ENCODE assay signal across 19 cellular contexts in the genomic region with DNA sequence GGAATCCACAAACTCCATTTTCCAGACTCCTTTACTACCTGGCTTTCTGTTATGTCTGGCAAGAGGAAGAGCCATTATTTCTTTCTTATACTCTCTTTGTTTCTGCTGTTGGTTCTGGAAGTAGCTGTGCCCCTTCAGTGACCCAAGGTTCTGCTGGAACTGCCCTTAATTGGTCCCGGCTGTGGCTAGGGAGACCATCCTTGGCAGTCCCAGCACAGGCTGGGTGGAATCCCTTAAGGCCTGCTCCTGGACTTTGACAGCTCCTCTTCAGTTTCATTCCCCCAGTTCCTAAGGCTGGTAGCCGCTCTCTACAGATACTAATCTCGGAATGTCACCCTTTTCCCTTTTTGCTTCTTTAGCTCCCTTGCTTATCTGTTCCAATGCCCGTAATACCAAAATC.
DNase-seq lines count a peak whose midpoint lies in the region; ATAC-seq, FAIRE-seq and TF ChIP-seq lines count a peak whose summit lies in the region.
"Had no signal": no experiment of that assay in that cellular context is flagged by ENCODE, and none has a peak within 500 bp of the region (broad histone marks: within the 10 kb centered on the region; RNA-seq: fewer than 3 reads in every experiment).

No MANE protein-coding gene starts in this region.

- WGBS in esophagus muscularis mucosa = 82% methylated on average over 4 of the region's 4 CpGs

- no peaks in the 10 kb centered on the region for H3K36me3 Mint-ChIP-seq in mesothelial cell of epicardium
- H3K36me3 Mint-ChIP-seq: CD4-positive, alpha-beta memory T cell had no signal

- FAIRE-seq in RCC 7860 (lab: Jason Lieb, UNC) = no peak
- FAIRE-seq: GM18507, H54 had no signal

- no peak for ATAC-seq in GM21529 (IDR thresholded peaks at IDR 0.05; ENCODE audit: unreplicated experiment)

- no peaks in the 10 kb centered on the region for H3K27me3 ChIP-seq in esophagus muscularis mucosa

- TF ChIP-seq CTCF in esophagus muscularis mucosa (IDR thresholded peaks at IDR 0.05) = no peak
- TF ChIP-seq CTCF in mesothelial cell of epicardium (IDR thresholded peaks at IDR 0.05; ENCODE audit: unreplicated experiment) = no peak

- no peak overlapping the region for H3K27ac ChIP-seq in esophagus muscularis mucosa (replicated peaks in 1 of 4)

- no peaks in the 10 kb centered on the region for H3K4me1 ChIP-seq in esophagus muscularis mucosa
- H3K4me1 ChIP-seq: HAP-1 had no signal

- H3K27ac Mint-ChIP-seq in mesothelial cell of epicardium = peak overlapping the region; percentile 45
- H3K27ac Mint-ChIP-seq: HFFc6 had no signal

- TF ChIP-seq EP300 in esophagus muscularis mucosa (IDR thresholded peaks at IDR 0.05) = no peak

- H3K9me3 ChIP-seq in esophagus muscularis mucosa = no peaks in the 10 kb centered on the region
- H3K9me3 ChIP-seq: HAP-1 had no signal

- no peak overlapping the region for H3K4me3 ChIP-seq in esophagus muscularis mucosa
- H3K4me3 ChIP-seq: HAP-1 had no signal

- H3K27me3 Mint-ChIP-seq in mesothelial cell of epicardium (ENCODE audit: low read depth) = no peaks in the 10 kb centered on the region

- no peak overlapping the region for H3K4me3 Mint-ChIP-seq in mesothelial cell of epicardium
- H3K4me3 Mint-ChIP-seq: CD4-positive, alpha-beta memory T cell; HFFc6 had no signal

- H3K36me3 ChIP-seq in esophagus muscularis mucosa = no peaks in the 10 kb centered on the region
- H3K36me3 ChIP-seq: HAP-1 had no signal

- peak; percentile 31 for DNase-seq in esophagus muscularis mucosa (ENCODE audit: extremely low spot score)
- DNase-seq in fibroblast of peridontal ligament (ENCODE audit: extremely low read depth) = peak; percentile 13
- no peak for DNase-seq in mesothelial cell of epicardium (ENCODE audit: low spot score in 2 of 2, unreplicated experiment in 2 of 2)
- DNase-seq in RCC 7860 (ENCODE audit: low spot score) = no peak
- DNase-seq in NCI-H510A treated with DMSO at 0.1 percent for 48 hours (lab: John Stamatoyannopoulos, UW) = no peak
- DNase-seq in NCI-H2196 treated with DMSO at 0.1 percent for 48 hours (lab: John Stamatoyannopoulos, UW; ENCODE audit: unreplicated experiment) = no peak
- DNase-seq: C1 segment of cervical spinal cord; Calu3; CD4-positive, alpha-beta memory T cell; COR-L47; DMS53; DMS79 treated with DMSO at 0.1 percent for 48 hours; GF-D8; GOT3; HFFc6 had no signal

- peaks cover 4% of the 10 kb centered on the region for H3K4me1 Mint-ChIP-seq in mesothelial cell of epicardium
- H3K4me1 Mint-ChIP-seq: CD4-positive, alpha-beta memory T cell had no signal

- intact Hi-C loops in esophagus muscularis mucosa (cut with DNase I) = loop anchor here (2.0 to 5.0 kb wide), 2 partner anchors 64 to 259 kb away; no protein-coding TSS in a partner anchor

- H3K9me3 Mint-ChIP-seq in mesothelial cell of epicardium = no peaks in the 10 kb centered on the region
- H3K9me3 Mint-ChIP-seq: CD4-positive, alpha-beta memory T cell; HFFc6 had no signal

- TF ChIP-seq POLR2A in esophagus muscularis mucosa (IDR thresholded peaks at IDR 0.05; ENCODE audit: low read depth) = no peak

Comparison
In these comparisons a context has a peak if more than half of its experiments do, and no peak if none do; other contexts are left out.
1. DNase-seq: peak in esophagus muscularis mucosa (single experiment) and fibroblast of peridontal ligament (single experiment); none in mesothelial cell of epicardium (0 of 2), RCC 7860 (single experiment), NCI-H510A treated with DMSO at 0.1 percent for 48 hours (single experiment) and NCI-H2196 treated with DMSO at 0.1 percent for 48 hours (single experiment).